ENCODE assay signal across 9 cellular contexts in genomic region chr16:89357055-89357454, GRCh38.
DNase-seq lines count a peak whose midpoint lies in the region; ATAC-seq and TF ChIP-seq lines count a peak whose summit lies in the region.
"Had no signal": no experiment of that assay in that cellular context is flagged by ENCODE, and none has a peak within 500 bp of the region (broad histone marks: within the 10 kb centered on the region; RNA-seq: fewer than 3 reads in every experiment).

No MANE protein-coding gene starts in this region.

- no peak overlapping the region for H3K27ac ChIP-seq in thyroid gland
- H3K27ac ChIP-seq: SJSA1 had no signal

- H3K36me3 Mint-ChIP-seq in dendritic cell treated with granulocyte-macrophage colony-stimulating factor and Interleukin-4, amounts not matched to agents 40 ng/mL and 50 ng/mL, for 4 days (ENCODE audit: low read depth) = peaks cover 49% of the 10 kb centered on the region

- no peaks in the 10 kb centered on the region for H3K27me3 ChIP-seq in thyroid gland
- H3K27me3 ChIP-seq: SJSA1 had no signal

- WGBS in thyroid gland, 2 donors = 68 to 78% methylated on average over 6 of the region's 6 CpGs

- in situ Hi-C loops in G401 (cut with HindIII; ENCODE audit: low sequenced_read_pairs) (no loop called here), GM13976 (cut with MboI; ENCODE audit: low sequenced_read_pairs, unreplicated experiment) (no loop called here)

- no peak overlapping the region for H3K4me3 ChIP-seq in thyroid gland (replicated peaks in 1 of 3)
- H3K4me3 ChIP-seq: SJSA1 had no signal

- peak overlapping the region; percentile 51 for H3K4me3 Mint-ChIP-seq in dendritic cell treated with granulocyte-macrophage colony-stimulating factor and Interleukin-4, amounts not matched to agents 40 ng/mL and 50 ng/mL, for 4 days

- H3K27me3 Mint-ChIP-seq in dendritic cell treated with granulocyte-macrophage colony-stimulating factor and Interleukin-4, amounts not matched to agents 40 ng/mL and 50 ng/mL, for 4 days = no peaks in the 10 kb centered on the region

- intact Hi-C loops in dendritic cell treated with granulocyte-macrophage colony-stimulating factor and Interleukin-4, amounts not matched to agents 40 ng/mL and 50 ng/mL, for 4 days (cut with micrococcal nuclease) = no loop called here
- intact Hi-C loops in thyroid gland (cut with DNase I) = no loop called here

- H3K36me3 ChIP-seq in thyroid gland = no peaks in the 10 kb centered on the region

- peaks cover 48 to 61% of the 10 kb centered on the region in 2 donors for H3K4me1 ChIP-seq in thyroid gland
- H3K4me1 ChIP-seq: SJSA1 had no signal

- no peak for TF ChIP-seq CTCF in GM13976 (IDR thresholded peaks at IDR 0.05; ENCODE audit: borderline replicate concordance, control extremely low read depth, extremely low read depth, insufficient read depth, missing control alignments)
- no peak for TF ChIP-seq CTCF in thyroid gland (IDR thresholded peaks at IDR 0.05)

- no peaks in the 10 kb centered on the region for H3K9me3 ChIP-seq in thyroid gland
- H3K9me3 ChIP-seq: SJSA1 had no signal

- peaks cover 90% of the 10 kb centered on the region for H3K4me1 Mint-ChIP-seq in dendritic cell treated with granulocyte-macrophage colony-stimulating factor and Interleukin-4, amounts not matched to agents 40 ng/mL and 50 ng/mL, for 4 days (ENCODE audit: low read depth)

- ATAC-seq in GM21526 (IDR thresholded peaks at IDR 0.05; ENCODE audit: low FRiP score, unreplicated experiment) (no peak), GM21360 (IDR thresholded peaks at IDR 0.05; ENCODE audit: unreplicated experiment) (no peak)

- no peaks in the 10 kb centered on the region for H3K9me3 Mint-ChIP-seq in dendritic cell treated with granulocyte-macrophage colony-stimulating factor and Interleukin-4, amounts not matched to agents 40 ng/mL and 50 ng/mL, for 4 days

- peak; percentile 33 for DNase-seq in G401 (ENCODE audit: low spot score)
- DNase-seq in activated CD4-positive, alpha-beta T cell treated with anti-CD3 and anti-CD28 coated beads for 24 hours (ENCODE audit: low read depth in 2 of 2) = peak; percentile 51 to 60
- DNase-seq in stimulated activated CD4-positive, alpha-beta T cell treated with anti-CD3 and anti-CD28 coated beads, Interleukin-12 subunit alpha, Interleukin-12 subunit beta, amount 100 ng/mL, for 24 hours (ENCODE audit: low read depth in 2 of 2) = peak; percentile 34 to 58
- no peak for DNase-seq in GM13976 (ENCODE audit: low spot score)
- no peak for DNase-seq in thyroid gland

- no peak for TF ChIP-seq POLR2A in thyroid gland (IDR thresholded peaks at IDR 0.05)

- H3K27ac Mint-ChIP-seq in dendritic cell treated with granulocyte-macrophage colony-stimulating factor and Interleukin-4, amounts not matched to agents 40 ng/mL and 50 ng/mL, for 4 days = peak overlapping the region; percentile 72

Comparison
In these comparisons a context has a peak if more than half of its experiments do, and no peak if none do; other contexts are left out.
1. DNase-seq: peak in G401 (single experiment), activated CD4-positive, alpha-beta T cell treated with anti-CD3 and anti-CD28 coated beads for 24 hours (2 of 2) and stimulated activated CD4-positive, alpha-beta T cell treated with anti-CD3 and anti-CD28 coated beads, Interleukin-12 subunit alpha, Interleukin-12 subunit beta, amount 100 ng/mL, for 24 hours (2 of 2); none in GM13976 (single experiment) and thyroid gland (0 of 2).